In genomic region chr19:5079410-5079774, GRCh38 we compare ENCODE assay signal across 22 cellular contexts.
"Had no signal": no experiment of that assay in that cellular context is flagged by ENCODE, and none has a peak within 500 bp of the region (broad histone marks: within the 10 kb centered on the region; RNA-seq: fewer than 3 reads in every experiment).

No MANE protein-coding gene starts in this region.

- H3K27me3 ChIP-seq: adrenal gland, ascending aorta, brain microvascular endothelial cell, esophagus muscularis mucosa, foreskin keratinocyte, heart left ventricle, right lobe of liver, vagina had no signal

- H3K27ac ChIP-seq: adrenal gland, ascending aorta, brain microvascular endothelial cell, esophagus muscularis mucosa, foreskin keratinocyte, heart left ventricle, right lobe of liver, vagina had no signal

- H3K4me3 Mint-ChIP-seq: activated CD4-positive, alpha-beta T cell treated with anti-CD3 and anti-CD28 coated beads for 36 hours; activated naive CD4-positive, alpha-beta T cell treated with anti-CD3 and anti-CD28 coated beads for 36 hours; activated naive CD8-positive, alpha-beta T cell treated with anti-CD3 and anti-CD28 coated beads for 36 hours; activated T-helper 1 cell treated with anti-CD3 and anti-CD28 coated beads, Interleukin-12 subunit alpha, Interleukin-12 subunit beta, Interleukin-2, Interleukin-4 antibody, amounts not matched to agents 30 ng/mL and 10 ng/mL and 1 ng/mL, durations not matched to agents 14 hours and 24 hours and 36 hours; mesothelial cell of epicardium; naive B cell; neural crest cell; type B pancreatic cell had no signal

- H3K9me3 Mint-ChIP-seq: activated naive CD4-positive, alpha-beta T cell treated with anti-CD3 and anti-CD28 coated beads for 36 hours; activated naive CD8-positive, alpha-beta T cell treated with anti-CD3 and anti-CD28 coated beads for 36 hours; activated T-helper 1 cell treated with anti-CD3 and anti-CD28 coated beads, Interleukin-12 subunit alpha, Interleukin-12 subunit beta, Interleukin-2, Interleukin-4 antibody, amounts not matched to agents 30 ng/mL and 10 ng/mL and 1 ng/mL, durations not matched to agents 14 hours and 24 hours and 36 hours; mesothelial cell of epicardium; naive B cell; neural crest cell; type B pancreatic cell had no signal

- H3K4me3 ChIP-seq: adrenal gland, ascending aorta, esophagus muscularis mucosa, heart left ventricle, right lobe of liver, vagina had no signal

- ATAC-seq: activated CD4-positive, alpha-beta T cell treated with anti-CD3 and anti-CD28 coated beads for 36 hours; foreskin keratinocyte; stimulated activated naive CD8-positive, alpha-beta T cell treated with anti-CD3 and anti-CD28 coated beads, Interleukin-15, Interleukin-2, amounts not matched to agents 100 U/mL and 50 U/mL, for 24 hours had no signal

- H3K4me1 Mint-ChIP-seq: activated CD4-positive, alpha-beta T cell treated with anti-CD3 and anti-CD28 coated beads for 36 hours had no signal

- H3K27ac Mint-ChIP-seq: activated CD4-positive, alpha-beta T cell treated with anti-CD3 and anti-CD28 coated beads for 36 hours; activated naive CD4-positive, alpha-beta T cell treated with anti-CD3 and anti-CD28 coated beads for 36 hours; activated naive CD8-positive, alpha-beta T cell treated with anti-CD3 and anti-CD28 coated beads for 36 hours; activated T-helper 1 cell treated with anti-CD3 and anti-CD28 coated beads, Interleukin-12 subunit alpha, Interleukin-12 subunit beta, Interleukin-2, Interleukin-4 antibody, amounts not matched to agents 30 ng/mL and 10 ng/mL and 1 ng/mL, durations not matched to agents 14 hours and 24 hours and 36 hours; mesothelial cell of epicardium; naive B cell; type B pancreatic cell had no signal

- H3K27me3 Mint-ChIP-seq: activated CD4-positive, alpha-beta T cell treated with anti-CD3 and anti-CD28 coated beads for 36 hours; activated naive CD8-positive, alpha-beta T cell treated with anti-CD3 and anti-CD28 coated beads for 36 hours; naive B cell; type B pancreatic cell had no signal

- H3K9me3 ChIP-seq: adrenal gland, ascending aorta, esophagus muscularis mucosa, heart left ventricle, right lobe of liver, vagina had no signal

- DNase-seq: activated CD4-positive, alpha-beta T cell treated with anti-CD3 and anti-CD28 coated beads for 36 hours; activated CD4-positive, CD25-positive, alpha-beta regulatory T cell; activated CD8-positive, alpha-beta memory T cell treated with anti-CD3 and anti-CD28 coated beads for 24 hours; activated effector memory CD4-positive, alpha-beta T cell treated with anti-CD3 and anti-CD28 coated beads, Interleukin-2, amount 50 U/mL, for 16 hours; activated naive CD4-positive, alpha-beta T cell treated with anti-CD3 and anti-CD28 coated beads for 36 hours; activated naive CD8-positive, alpha-beta T cell treated with anti-CD3 and anti-CD28 coated beads for 36 hours; adrenal gland; brain microvascular endothelial cell; foreskin keratinocyte; naive B cell; right lobe of liver; stimulated activated CD4-positive, alpha-beta T cell treated with anti-CD3 and anti-CD28 coated beads, Interleukin-4, amount 100 ng/mL, for 1 hour; stimulated activated naive CD8-positive, alpha-beta T cell treated with anti-CD3 and anti-CD28 coated beads, Interleukin-15, Interleukin-2, amounts not matched to agents 100 U/mL and 50 U/mL, for 24 hours; T-helper 2 cell had no signal

- H3K36me3 Mint-ChIP-seq: activated naive CD8-positive, alpha-beta T cell treated with anti-CD3 and anti-CD28 coated beads for 36 hours had no signal

- H3K4me1 ChIP-seq: ascending aorta, foreskin keratinocyte, right lobe of liver had no signal
